In the genomic region with DNA sequence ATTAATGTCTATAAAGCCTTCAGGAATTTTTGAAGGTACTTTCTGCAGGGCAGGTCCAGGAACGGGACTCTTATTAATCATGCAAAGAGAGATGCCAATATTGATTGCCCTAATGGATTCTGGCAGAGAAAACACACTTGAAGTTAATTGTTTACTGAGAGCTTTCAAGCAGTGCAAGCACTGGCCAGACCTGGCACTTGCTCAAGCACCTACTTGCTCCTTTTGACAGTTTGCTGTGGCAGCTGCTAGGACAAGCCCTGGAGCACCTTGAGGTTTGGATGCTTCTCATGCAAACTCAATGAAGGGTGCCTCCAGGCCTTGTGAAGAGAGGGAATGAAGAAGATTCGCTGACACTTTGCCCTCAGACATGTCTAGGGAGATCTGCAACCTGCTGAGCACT, we compare ENCODE assay signal across 12 cellular contexts.
DNase-seq lines count a peak whose midpoint lies in the region; ATAC-seq, FAIRE-seq and TF ChIP-seq lines count a peak whose summit lies in the region.
"Had no signal": no experiment of that assay in that cellular context is flagged by ENCODE, and none has a peak within 500 bp of the region (broad histone marks: within the 10 kb centered on the region; RNA-seq: fewer than 3 reads in every experiment).

No MANE protein-coding gene starts in this region.

- no peak overlapping the region for H3K9ac ChIP-seq in HepG2 (ENCODE audit: insufficient read depth, low read depth, low read length)

- H3K9me3 ChIP-seq in right lobe of liver (no peaks in the 10 kb centered on the region), HepG2 (ENCODE audit: low read length) (no peaks in the 10 kb centered on the region), hepatocyte (ENCODE audit: low read depth) (no peaks in the 10 kb centered on the region)
- H3K9me3 ChIP-seq: SJCRH30, vagina had no signal

- no peak overlapping the region for H3K4me2 ChIP-seq in HepG2 (ENCODE audit: low read depth, low read length)
- peak overlapping the region; percentile 9 for H3K4me2 ChIP-seq in hepatocyte

- POLR2A ChIA-PET in HepG2 (lab: Yijun Ruan, JAX): no interaction called here
- POLR2A ChIA-PET in activated CD8-positive, alpha-beta T cell treated with anti-CD3 and anti-CD28 coated beads, Interleukin-2, amount 10 ng/mL, durations not matched to agents 7 days and 5 days (lab: Charles Lee): no interaction called here

- H3K27me3 ChIP-seq in right lobe of liver: no peaks in the 10 kb centered on the region
- peaks cover 0 to 4% of the 10 kb centered on the region in 2 experiments; a peak in 2 of 5 replicates for H3K27me3 ChIP-seq in HepG2 (ENCODE audit: control insufficient read depth in 1 of 2, insufficient read depth in 2 of 2, low read length in 2 of 2)
- H3K27me3 ChIP-seq in hepatocyte: no peaks in the 10 kb centered on the region
- H3K27me3 ChIP-seq: SJCRH30, vagina had no signal

- H3K4me3 ChIP-seq in right lobe of liver (no peak overlapping the region), HepG2 (replicated peaks in 1 of 3; ENCODE audit: insufficient read depth in 1 of 3, low read depth in 2 of 3, low read length in 3 of 3) (no peak overlapping the region), hepatocyte (no peak overlapping the region)
- H3K4me3 ChIP-seq: SJCRH30, vagina had no signal

- no peak overlapping the region for H3K4me3 Mint-ChIP-seq in stimulated activated naive CD8-positive, alpha-beta T cell treated with anti-CD3 and anti-CD28 coated beads, Interleukin-15, amount 100 ng/mL, for 72 hours
- no peak overlapping the region for H3K4me3 Mint-ChIP-seq in activated CD8-positive, alpha-beta T cell treated with anti-CD3 and anti-CD28 coated beads, Interleukin-2, amount 10 ng/mL, durations not matched to agents 7 days and 5 days

- peaks cover 7% of the 10 kb centered on the region for H3K27me3 Mint-ChIP-seq in stimulated activated naive CD8-positive, alpha-beta T cell treated with anti-CD3 and anti-CD28 coated beads, Interleukin-15, amount 100 ng/mL, for 72 hours
- H3K27me3 Mint-ChIP-seq in activated CD8-positive, alpha-beta T cell treated with anti-CD3 and anti-CD28 coated beads, Interleukin-2, amount 10 ng/mL, durations not matched to agents 7 days and 5 days (ENCODE audit: low read depth): peaks cover 7% of the 10 kb centered on the region

- TF ChIP-seq POLR2A in right lobe of liver (IDR thresholded peaks at IDR 0.05): no peak
- no peak for TF ChIP-seq POLR2A in HepG2 (IDR thresholded peaks at IDR 0.05; ENCODE audit: insufficient read depth in 1 of 2, low read depth in 2 of 2, low read length in 2 of 2)

- H3K79me2 ChIP-seq in HepG2 (ENCODE audit: insufficient read depth, low read length) (no peaks in the 10 kb centered on the region), hepatocyte (peaks cover 40% of the 10 kb centered on the region)

- H4K20me1 ChIP-seq in HepG2 (ENCODE audit: insufficient read depth, low read length) (no peaks in the 10 kb centered on the region), hepatocyte (ENCODE audit: insufficient read depth, poor library complexity, severe bottlenecking) (no peaks in the 10 kb centered on the region)

- no peak overlapping the region for H3K27ac Mint-ChIP-seq in stimulated activated naive CD8-positive, alpha-beta T cell treated with anti-CD3 and anti-CD28 coated beads, Interleukin-15, amount 100 ng/mL, for 72 hours
- no peak overlapping the region for H3K27ac Mint-ChIP-seq in activated CD8-positive, alpha-beta T cell treated with anti-CD3 and anti-CD28 coated beads, Interleukin-2, amount 10 ng/mL, durations not matched to agents 7 days and 5 days

- CTCF ChIA-PET in HepG2 (lab: Yijun Ruan, JAX; ENCODE audit: low intra/inter-chr PET ratio, low total read pairs): no interaction called here
- CTCF ChIA-PET in activated CD8-positive, alpha-beta T cell treated with anti-CD3 and anti-CD28 coated beads, Interleukin-2, amount 10 ng/mL, durations not matched to agents 7 days and 5 days (lab: Charles Lee): interaction anchor here (0.8 kb wide), 1 partner anchor 32 kb away, joined by 4 read pairs; no protein-coding TSS in a partner anchor

- H3K9me3 Mint-ChIP-seq in stimulated activated naive CD8-positive, alpha-beta T cell treated with anti-CD3 and anti-CD28 coated beads, Interleukin-15, amount 100 ng/mL, for 72 hours: no peaks in the 10 kb centered on the region
- H3K9me3 Mint-ChIP-seq in activated CD8-positive, alpha-beta T cell treated with anti-CD3 and anti-CD28 coated beads, Interleukin-2, amount 10 ng/mL, durations not matched to agents 7 days and 5 days (ENCODE audit: insufficient read depth): no peaks in the 10 kb centered on the region

- intact Hi-C loops in right lobe of liver (cut with DNase I): loop anchor here in 1 of 2 donors (10.0 kb wide), 1 partner anchor 49 kb away; no protein-coding TSS in a partner anchor
- intact Hi-C loops in HepG2 (cut with micrococcal nuclease; ENCODE audit: unreplicated experiment): no loop called here

- DNase-seq in right lobe of liver (peak in 2 of 3 donors; percentile 59 to 62), HepG2 (ENCODE audit: low spot score) (no peak), NCI-H510A treated with DMSO at 0.1 percent for 48 hours (lab: John Stamatoyannopoulos, UW) (peak; percentile 22), hepatocyte (ENCODE audit: low spot score) (no peak), NCI-H2196 treated with DMSO at 0.1 percent for 48 hours (lab: John Stamatoyannopoulos, UW; ENCODE audit: unreplicated experiment) (no peak)
- DNase-seq in stimulated activated naive CD8-positive, alpha-beta T cell treated with anti-CD3 and anti-CD28 coated beads, Interleukin-15, amount 100 ng/mL, for 72 hours: no peak
- no peak for DNase-seq in activated CD8-positive, alpha-beta T cell treated with anti-CD3 and anti-CD28 coated beads, Interleukin-2, amount 10 ng/mL, durations not matched to agents 7 days and 5 days
- DNase-seq: DND-41, SJCRH30 had no signal

- in situ Hi-C loops in HepG2 (cut with HindIII; ENCODE audit: extremely low pct_ligation_motif_present, low pct_unique_long_range_greater_than_20kb): no loop called here

- no peak for TF ChIP-seq RAD21 in HepG2 (CRISPR knock-in tag; IDR thresholded peaks at IDR 0.05)

- H3K9me2 ChIP-seq in hepatocyte (replicated peaks; ENCODE audit: insufficient read depth): no peaks in the 10 kb centered on the region

- WGBS in right lobe of liver (ENCODE audit: insufficient coverage, low coverage, low lambda C conversion rate, missing lambda C conversion rate): 33% methylated on average over 1 of the region's 2 CpGs
- WGBS in HepG2 (ENCODE audit: low lambda C conversion rate): 0% methylated on average over 1 of the region's 2 CpGs
- 56% methylated on average over 2 of the region's 2 CpGs for WGBS in hepatocyte (ENCODE audit: low lambda C conversion rate, missing lambda C conversion rate)

- TF ChIP-seq CTCF in right lobe of liver (IDR thresholded peaks at IDR 0.05) (no peak), HepG2 (CRISPR knock-in tag; IDR thresholded peaks at IDR 0.05) (no peak), hepatocyte (IDR thresholded peaks at IDR 0.05; ENCODE audit: poor library complexity) (no peak)

- ATAC-seq in right lobe of liver: peak; percentile 38 to 79 (median 60)
- no peak for ATAC-seq in HepG2
- ATAC-seq in stimulated activated naive CD8-positive, alpha-beta T cell treated with anti-CD3 and anti-CD28 coated beads, Interleukin-15, amount 100 ng/mL, for 72 hours: no peak
- ATAC-seq in HG03439 (IDR thresholded peaks at IDR 0.05; ENCODE audit: unreplicated experiment): no peak
- no peak for ATAC-seq in activated CD8-positive, alpha-beta T cell treated with anti-CD3 and anti-CD28 coated beads, Interleukin-2, amount 10 ng/mL, durations not matched to agents 7 days and 5 days

- no peaks in the 10 kb centered on the region for H3K36me3 ChIP-seq in right lobe of liver
- H3K36me3 ChIP-seq in HepG2 (replicated peaks in 1 of 2; ENCODE audit: control insufficient read depth in 1 of 2, insufficient read depth in 2 of 2, low read length in 2 of 2): no peaks in the 10 kb centered on the region
- H3K36me3 ChIP-seq in hepatocyte (replicated peaks; ENCODE audit: insufficient read depth, low read depth): no peaks in the 10 kb centered on the region
- H3K36me3 ChIP-seq: SJCRH30, vagina had no signal

- H2AFZ ChIP-seq in HepG2 (ENCODE audit: low read length) (no peak overlapping the region), hepatocyte (no peak overlapping the region)

- no peaks in the 10 kb centered on the region for H3K36me3 Mint-ChIP-seq in activated CD8-positive, alpha-beta T cell treated with anti-CD3 and anti-CD28 coated beads, Interleukin-2, amount 10 ng/mL, durations not matched to agents 7 days and 5 days (ENCODE audit: low read depth)

- H3K4me1 Mint-ChIP-seq in stimulated activated naive CD8-positive, alpha-beta T cell treated with anti-CD3 and anti-CD28 coated beads, Interleukin-15, amount 100 ng/mL, for 72 hours: no peaks in the 10 kb centered on the region
- H3K4me1 Mint-ChIP-seq in activated CD8-positive, alpha-beta T cell treated with anti-CD3 and anti-CD28 coated beads, Interleukin-2, amount 10 ng/mL, durations not matched to agents 7 days and 5 days (ENCODE audit: low read depth): peaks cover 8% of the 10 kb centered on the region

- no peak for TF ChIP-seq EP300 in HepG2 (IDR thresholded peaks at IDR 0.05; ENCODE audit: low read depth in 2 of 2, low read length in 2 of 2)
- TF ChIP-seq EP300 in HepG2 (CRISPR knock-in tag; IDR thresholded peaks at IDR 0.05; ENCODE audit: borderline replicate concordance): no peak

- FAIRE-seq in HepG2 (lab: Jason Lieb, UNC): no peak

- no TSS peak for BruUV-seq in HepG2 (replicated peaks; lab: Mats Ljungman, UMichigan)

- H3K4me1 ChIP-seq in right lobe of liver (peaks cover 0 to 35% (median 19%) of the 10 kb centered on the region in 4 donors), HepG2 (ENCODE audit: insufficient read depth, low read length) (no peaks in the 10 kb centered on the region), hepatocyte (ENCODE audit: insufficient read depth) (peaks cover 60% of the 10 kb centered on the region)
- H3K4me1 ChIP-seq: SJCRH30 had no signal

- H3K27ac ChIP-seq in right lobe of liver: no peak overlapping the region
- H3K27ac ChIP-seq in HepG2 (ENCODE audit: extremely low read length, insufficient read depth, low read length): no peak overlapping the region
- H3K27ac ChIP-seq in hepatocyte: peak overlapping the region; percentile 86
- H3K27ac ChIP-seq: HL-60, SJCRH30, vagina had no signal

TF ChIP-seq in HepG2, 621 proteins besides CTCF, POLR2A, EP300 and RAD21 (continues in another document):
- no peak for TF ChIP-seq DBP (CRISPR knock-in tag; IDR thresholded peaks at IDR 0.05; ENCODE audit: not compliant biosample characterization)
- no peak for TF ChIP-seq RBM22 (optimal IDR thresholded peaks at IDR 0.05; ENCODE audit: low read length)
- TF ChIP-seq ZNF333 (CRISPR knock-in tag; IDR thresholded peaks at IDR 0.05; ENCODE audit: borderline replicate concordance): no peak

Comparison
In these comparisons a context has a peak if more than half of its experiments do, and no peak if none do; other contexts are left out.
1. ATAC-seq: peak in right lobe of liver (4 of 4); none in HepG2 (single experiment), stimulated activated naive CD8-positive, alpha-beta T cell treated with anti-CD3 and anti-CD28 coated beads, Interleukin-15, amount 100 ng/mL, for 72 hours (single experiment), HG03439 (single experiment) and activated CD8-positive, alpha-beta T cell treated with anti-CD3 and anti-CD28 coated beads, Interleukin-2, amount 10 ng/mL, durations not matched to agents 7 days and 5 days (single experiment).
2. DNase-seq: peak in right lobe of liver (2 of 3) and NCI-H510A treated with DMSO at 0.1 percent for 48 hours (single experiment); none in HepG2 (single experiment), hepatocyte (single experiment), stimulated activated naive CD8-positive, alpha-beta T cell treated with anti-CD3 and anti-CD28 coated beads, Interleukin-15, amount 100 ng/mL, for 72 hours (0 of 2), NCI-H2196 treated with DMSO at 0.1 percent for 48 hours (single experiment) and activated CD8-positive, alpha-beta T cell treated with anti-CD3 and anti-CD28 coated beads, Interleukin-2, amount 10 ng/mL, durations not matched to agents 7 days and 5 days (single experiment).